In genomic region chr11:116929393-116930090, GRCh38 we compare ENCODE assay signal across 13 cellular contexts.
DNase-seq lines count a peak whose midpoint lies in the region; ATAC-seq and TF ChIP-seq lines count a peak whose summit lies in the region.
"Had no signal": no experiment of that assay in that cellular context is flagged by ENCODE, and none has a peak within 500 bp of the region (broad histone marks: within the 10 kb centered on the region; RNA-seq: fewer than 3 reads in every experiment).

No MANE protein-coding gene starts in this region.

- peaks cover 76% of the 10 kb centered on the region for H3K4me1 Mint-ChIP-seq in T-helper 2 cell treated with Interferon-gamma antibody and Interleukin-4, amounts not matched to agents 5 μg/mL and 100 μg/mL, for 36 hours (ENCODE audit: low read depth)
- H3K4me1 Mint-ChIP-seq in activated naive CD8-positive, alpha-beta T cell (ENCODE audit: low read depth), result peaks cover 85% of the 10 kb centered on the region
- peaks cover 87% of the 10 kb centered on the region for H3K4me1 Mint-ChIP-seq in stimulated activated naive CD8-positive, alpha-beta T cell treated with anti-CD3 and anti-CD28 coated beads, Interleukin-15, amount 100 ng/mL, for 72 hours
- H3K4me1 Mint-ChIP-seq in osteocyte (ENCODE audit: unreplicated experiment), result peaks cover 22% of the 10 kb centered on the region

- H3K27me3 ChIP-seq in right atrium auricular region (no peaks in the 10 kb centered on the region), Karpas-422 (ENCODE audit: low read length) (no peaks in the 10 kb centered on the region)

- H2AFZ ChIP-seq in Karpas-422 (ENCODE audit: low read length), result no peak overlapping the region

- TF ChIP-seq CTCF in right atrium auricular region (IDR thresholded peaks at IDR 0.05) (no peak), osteocyte (IDR thresholded peaks at IDR 0.05) (no peak), foreskin fibroblast (IDR thresholded peaks at IDR 0.05; ENCODE audit: low read depth, low read length) (no peak)

- no peak overlapping the region for H3K4me2 ChIP-seq in Karpas-422 (ENCODE audit: low read depth, low read length, poor library complexity, severe bottlenecking)

- H3K27ac Mint-ChIP-seq in T-helper 2 cell treated with Interferon-gamma antibody and Interleukin-4, amounts not matched to agents 5 μg/mL and 100 μg/mL, for 36 hours, result peak overlapping the region; percentile 92
- peak overlapping the region; percentile 88 for H3K27ac Mint-ChIP-seq in activated naive CD8-positive, alpha-beta T cell
- peak overlapping the region in 1 of 2 donors; percentile 75 for H3K27ac Mint-ChIP-seq in stimulated activated naive CD8-positive, alpha-beta T cell treated with anti-CD3 and anti-CD28 coated beads, Interleukin-15, amount 100 ng/mL, for 72 hours
- H3K27ac Mint-ChIP-seq in osteocyte (ENCODE audit: unreplicated experiment), result no peak overlapping the region

- peak overlapping the region; percentile 69 for H3K4me3 Mint-ChIP-seq in T-helper 2 cell treated with Interferon-gamma antibody and Interleukin-4, amounts not matched to agents 5 μg/mL and 100 μg/mL, for 36 hours
- peak overlapping the region; percentile 76 for H3K4me3 Mint-ChIP-seq in activated naive CD8-positive, alpha-beta T cell
- peak overlapping the region; percentile 58 to 74 for H3K4me3 Mint-ChIP-seq in stimulated activated naive CD8-positive, alpha-beta T cell treated with anti-CD3 and anti-CD28 coated beads, Interleukin-15, amount 100 ng/mL, for 72 hours
- no peak overlapping the region for H3K4me3 Mint-ChIP-seq in osteocyte (ENCODE audit: unreplicated experiment)

- H3K79me2 ChIP-seq in Karpas-422 (ENCODE audit: low read length), result no peaks in the 10 kb centered on the region

- peaks cover 0 to 55% of the 10 kb centered on the region in 2 donors for H3K4me1 ChIP-seq in right atrium auricular region
- peaks cover 10% of the 10 kb centered on the region for H3K4me1 ChIP-seq in Karpas-422 (ENCODE audit: low read length)

- H4K20me1 ChIP-seq in Karpas-422 (ENCODE audit: insufficient read depth, low read depth, low read length), result no peaks in the 10 kb centered on the region

- H3K9me3 ChIP-seq in right atrium auricular region (no peaks in the 10 kb centered on the region), Karpas-422 (ENCODE audit: low read length) (no peaks in the 10 kb centered on the region)

- peaks cover 11% of the 10 kb centered on the region for H3K9me3 Mint-ChIP-seq in T-helper 2 cell treated with Interferon-gamma antibody and Interleukin-4, amounts not matched to agents 5 μg/mL and 100 μg/mL, for 36 hours
- peaks cover 10% of the 10 kb centered on the region for H3K9me3 Mint-ChIP-seq in activated naive CD8-positive, alpha-beta T cell (ENCODE audit: low read depth)
- H3K9me3 Mint-ChIP-seq in stimulated activated naive CD8-positive, alpha-beta T cell treated with anti-CD3 and anti-CD28 coated beads, Interleukin-15, amount 100 ng/mL, for 72 hours, result peaks cover 11 to 13% of the 10 kb centered on the region in 2 donors
- no peaks in the 10 kb centered on the region for H3K9me3 Mint-ChIP-seq in osteocyte (ENCODE audit: unreplicated experiment)

- no peak overlapping the region for H3K9ac ChIP-seq in Karpas-422 (ENCODE audit: low read length)

- H3K36me3 ChIP-seq in right atrium auricular region (peaks cover 3% of the 10 kb centered on the region), Karpas-422 (ENCODE audit: insufficient read depth, low read length) (no peaks in the 10 kb centered on the region)

- H3K27me3 Mint-ChIP-seq in T-helper 2 cell treated with Interferon-gamma antibody and Interleukin-4, amounts not matched to agents 5 μg/mL and 100 μg/mL, for 36 hours (ENCODE audit: low read depth), result no peaks in the 10 kb centered on the region
- no peaks in the 10 kb centered on the region for H3K27me3 Mint-ChIP-seq in activated naive CD8-positive, alpha-beta T cell
- no peaks in the 10 kb centered on the region for H3K27me3 Mint-ChIP-seq in stimulated activated naive CD8-positive, alpha-beta T cell treated with anti-CD3 and anti-CD28 coated beads, Interleukin-15, amount 100 ng/mL, for 72 hours
- H3K27me3 Mint-ChIP-seq in osteocyte (ENCODE audit: unreplicated experiment), result no peaks in the 10 kb centered on the region

- H3K4me3 ChIP-seq in right atrium auricular region, result peak overlapping the region in 1 of 2 donors; percentile 23
- H3K4me3 ChIP-seq in foreskin fibroblast (ENCODE audit: low read depth in 1 of 2, low read length in 2 of 2), result peak overlapping the region in 1 of 2 donors; percentile 18
- H3K4me3 ChIP-seq in Karpas-422 (ENCODE audit: low read length), result no peak overlapping the region

- ATAC-seq in stimulated activated naive CD8-positive, alpha-beta T cell treated with anti-CD3 and anti-CD28 coated beads, Interleukin-15, amount 100 ng/mL, for 72 hours, result no peak

- H3K27ac ChIP-seq in right atrium auricular region (peak overlapping the region; percentile 41 to 54), Karpas-422 (ENCODE audit: low read length) (no peak overlapping the region)

- no peak for DNase-seq in T-helper 2 cell treated with Interferon-gamma antibody and Interleukin-4, amounts not matched to agents 5 μg/mL and 100 μg/mL, for 36 hours (ENCODE audit: low spot score)
- DNase-seq in T-helper 2 cell (no peak), right atrium auricular region (ENCODE audit: low spot score) (no peak), osteocyte (ENCODE audit: extremely low spot score, unreplicated experiment) (no peak), foreskin fibroblast (no peak), Karpas-422 (no peak)
- DNase-seq in stimulated activated naive CD8-positive, alpha-beta T cell treated with anti-CD3 and anti-CD28 coated beads, Interleukin-15, amount 100 ng/mL, for 72 hours, result no peak
- DNase-seq: 8988T, cortex of kidney, GOT3, NCI-H2171 treated with DMSO at 0.1 percent for 48 hours, T1000 had no signal

- no peaks in the 10 kb centered on the region for H3K9me2 ChIP-seq in Karpas-422 (replicated peaks; ENCODE audit: insufficient read depth, low read length)

- peaks cover 22% of the 10 kb centered on the region for H3K36me3 Mint-ChIP-seq in T-helper 2 cell treated with Interferon-gamma antibody and Interleukin-4, amounts not matched to agents 5 μg/mL and 100 μg/mL, for 36 hours (ENCODE audit: low read depth)
- peaks cover 15% of the 10 kb centered on the region for H3K36me3 Mint-ChIP-seq in activated naive CD8-positive, alpha-beta T cell
- H3K36me3 Mint-ChIP-seq in osteocyte (ENCODE audit: unreplicated experiment), result peaks cover 6% of the 10 kb centered on the region
